Comparison of ENCODE assay signal across 28 cellular contexts in the genomic region with DNA sequence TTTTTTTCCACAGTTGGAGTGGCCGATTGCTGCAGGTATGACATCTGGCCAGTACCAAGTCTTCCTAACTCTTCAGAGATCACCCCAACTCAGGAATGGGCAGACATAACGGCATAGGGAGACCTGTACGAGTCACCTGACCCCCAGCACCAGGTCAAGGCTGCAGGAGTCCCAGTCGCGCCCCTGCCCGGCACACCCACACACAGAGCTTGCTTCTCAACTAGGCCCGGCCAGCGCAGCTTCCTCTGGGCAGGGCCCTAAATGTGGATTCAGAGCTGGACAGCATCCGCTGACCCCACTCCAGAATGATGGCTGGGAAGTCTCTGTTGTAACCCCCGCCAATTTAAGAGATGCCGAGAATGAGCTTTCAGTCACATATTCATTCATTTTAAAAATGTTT. TPM values are rescaled to one million over a fixed set of nuclear protein-coding genes. Genes with fewer than 3 reads are reported as not detected.
"Had no signal": no experiment of that assay in that cellular context is flagged by ENCODE, and none has a peak within 500 bp of the region (broad histone marks: within the 10 kb centered on the region; RNA-seq: fewer than 3 reads in every experiment).

No MANE protein-coding gene starts in this region.

- H3K36me3 Mint-ChIP-seq: activated CD4-positive, alpha-beta memory T cell treated with anti-CD3 and anti-CD28 coated beads for 36 hours; activated naive CD8-positive, alpha-beta T cell had no signal

- H3K36me3 ChIP-seq: esophagus squamous epithelium, gastroesophageal sphincter, heart right ventricle had no signal

- H3K4me3 Mint-ChIP-seq: activated CD4-positive, alpha-beta memory T cell treated with anti-CD3 and anti-CD28 coated beads for 36 hours; activated CD4-positive, alpha-beta T cell treated with anti-CD3 and anti-CD28 coated beads for 36 hours; activated CD4-positive, alpha-beta T cell treated with anti-CD3 and anti-CD28 coated beads, Interleukin-2, amount 10 ng/mL, durations not matched to agents 24 days and 14 days; activated CD8-positive, alpha-beta T cell treated with anti-CD3 and anti-CD28 coated beads, Interleukin-2, amount 10 ng/mL, durations not matched to agents 7 days and 5 days; activated naive CD8-positive, alpha-beta T cell; activated T-cell treated with anti-CD3 and anti-CD28 coated beads, Interleukin-2, amount 50 U/mL, for 24 hours; activated T-cell treated with anti-CD3 and anti-CD28 coated beads, Interleukin-2, amount 50 U/mL, for 72 hours had no signal

- H3K9me3 Mint-ChIP-seq: activated CD4-positive, alpha-beta memory T cell treated with anti-CD3 and anti-CD28 coated beads for 36 hours; activated CD4-positive, alpha-beta T cell treated with anti-CD3 and anti-CD28 coated beads, Interleukin-2, amount 10 ng/mL, durations not matched to agents 24 days and 14 days; activated T-cell treated with anti-CD3 and anti-CD28 coated beads, Interleukin-2, amount 50 U/mL, for 24 hours; activated T-cell treated with anti-CD3 and anti-CD28 coated beads, Interleukin-2, amount 50 U/mL, for 72 hours had no signal

- H3K4me3 ChIP-seq: body of pancreas, esophagus squamous epithelium, gastroesophageal sphincter, heart right ventricle had no signal

- H3K4me1 Mint-ChIP-seq: activated CD4-positive, alpha-beta T cell treated with anti-CD3 and anti-CD28 coated beads for 36 hours; activated CD4-positive, alpha-beta T cell treated with anti-CD3 and anti-CD28 coated beads, Interleukin-2, amount 10 ng/mL, durations not matched to agents 24 days and 14 days had no signal

- ATAC-seq: activated CD4-positive, alpha-beta T cell treated with anti-CD3 and anti-CD28 coated beads for 36 hours; activated CD8-positive, alpha-beta T cell treated with anti-CD3 and anti-CD28 coated beads, Interleukin-2, amount 10 ng/mL, durations not matched to agents 7 days and 5 days; activated T-cell treated with anti-CD3 and anti-CD28 coated beads, Interleukin-2, amount 50 U/mL, for 72 hours; body of pancreas; gastroesophageal sphincter; heart right ventricle had no signal

- H3K27ac Mint-ChIP-seq: activated CD4-positive, alpha-beta memory T cell treated with anti-CD3 and anti-CD28 coated beads for 36 hours; activated CD4-positive, alpha-beta T cell treated with anti-CD3 and anti-CD28 coated beads for 36 hours; activated CD4-positive, alpha-beta T cell treated with anti-CD3 and anti-CD28 coated beads, Interleukin-2, amount 10 ng/mL, durations not matched to agents 24 days and 14 days; activated CD8-positive, alpha-beta T cell treated with anti-CD3 and anti-CD28 coated beads, Interleukin-2, amount 10 ng/mL, durations not matched to agents 7 days and 5 days; activated naive CD8-positive, alpha-beta T cell; activated T-cell treated with anti-CD3 and anti-CD28 coated beads, Interleukin-2, amount 50 U/mL, for 24 hours; activated T-cell treated with anti-CD3 and anti-CD28 coated beads, Interleukin-2, amount 50 U/mL, for 72 hours had no signal

- H3K9me3 ChIP-seq: body of pancreas, esophagus squamous epithelium, gastroesophageal sphincter, heart right ventricle had no signal

- DNase-seq: activated CD4-positive, alpha-beta memory T cell treated with anti-CD3 and anti-CD28 coated beads for 36 hours; activated CD4-positive, alpha-beta T cell treated with anti-CD3 and anti-CD28 coated beads for 36 hours; activated CD4-positive, alpha-beta T cell treated with anti-CD3 and anti-CD28 coated beads, Interleukin-2, amount 10 ng/mL, durations not matched to agents 24 days and 14 days; activated CD4-positive, CD25-positive, alpha-beta regulatory T cell; activated CD4-positive, CD25-positive, alpha-beta regulatory T cell treated with anti-CD3 and anti-CD28 coated beads, Interleukin-2, amount 50 U/mL, for 72 hours; activated CD8-positive, alpha-beta T cell treated with anti-CD3 and anti-CD28 coated beads, Interleukin-2, amount 10 ng/mL, durations not matched to agents 7 days and 5 days; activated gamma-delta T cell; activated naive CD4-positive, alpha-beta T cell; activated naive CD4-positive, alpha-beta T cell treated with anti-CD3 and anti-CD28 coated beads, Interleukin-2, amount 50 U/mL, for 16 hours; activated T-cell treated with anti-CD3 and anti-CD28 coated beads for 4 hours; activated T-cell treated with anti-CD3 and anti-CD28 coated beads, Interleukin-2, amount 50 U/mL, for 24 hours; activated T-cell treated with anti-CD3 and anti-CD28 coated beads, Interleukin-2, amount 50 U/mL, for 72 hours; amniotic stem cell; anterior cingulate cortex; body of pancreas; caudate nucleus; effector CD8-positive, alpha-beta T cell; esophagus squamous epithelium; foreskin melanocyte; heart right ventricle; T-helper 2 cell had no signal

- H3K27ac ChIP-seq: body of pancreas, epithelial cell of prostate, esophagus squamous epithelium, gastroesophageal sphincter, heart right ventricle had no signal

- H3K4me1 ChIP-seq: gastroesophageal sphincter had no signal

RNA-seq across cellular contexts. Expression of gene CLDN14, which starts 58.8 kb away (rescaled TPM):
- total RNA-seq: activated CD4-positive, alpha-beta memory T cell treated with anti-CD3 and anti-CD28 coated beads for 36 hours; activated CD4-positive, alpha-beta T cell treated with anti-CD3 and anti-CD28 coated beads for 36 hours; activated CD4-positive, alpha-beta T cell treated with anti-CD3 and anti-CD28 coated beads, Interleukin-2, amount 10 ng/mL, durations not matched to agents 24 days and 14 days; activated CD8-positive, alpha-beta T cell treated with anti-CD3 and anti-CD28 coated beads, Interleukin-2, amount 10 ng/mL, durations not matched to agents 7 days and 5 days; activated T-cell treated with anti-CD3 and anti-CD28 coated beads, Interleukin-2, amount 50 U/mL, for 72 hours; chondrocyte; esophagus squamous epithelium; fibroblast of lung; fibroblast of villous mesenchyme; heart right ventricle; T-helper 1 cell treated with Interleukin-12 subunit alpha and Interleukin-12 subunit beta and Interleukin-4 antibody, amounts not matched to agents 30 ng/mL and 1 ng/mL, for 36 hours had no signal
- polyA plus RNA-seq: fibroblast of lung had no signal
